Comparison of ENCODE assay signal across 1 cellular context in the genomic region with DNA sequence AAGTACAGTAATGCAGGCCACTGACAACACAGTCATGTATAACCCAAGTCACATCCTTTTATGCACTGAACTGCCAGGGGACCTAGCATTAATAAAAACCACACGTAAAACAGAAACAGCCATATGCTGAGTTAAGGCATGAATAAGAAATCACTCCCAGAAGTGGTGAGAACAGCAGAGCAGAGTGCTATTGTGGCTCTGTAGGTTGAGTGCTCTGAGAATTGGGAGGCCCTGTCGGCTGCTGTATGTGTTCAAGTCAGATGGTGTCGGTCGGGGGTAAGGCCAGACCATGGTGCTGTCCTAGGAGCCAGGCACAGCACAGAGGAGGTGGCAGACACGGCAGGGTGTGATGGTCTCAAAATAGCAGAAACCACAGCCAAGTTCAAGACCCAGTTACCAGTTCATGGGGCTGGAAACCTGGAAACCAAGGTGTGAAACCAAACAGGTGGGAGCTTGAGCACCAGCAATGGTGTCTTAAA.
TF ChIP-seq lines count a peak whose summit lies in the region.

No MANE protein-coding gene starts in this region.

TF ChIP-seq in GM12878, 131 proteins besides CTCF, POLR2A, EP300 and RAD21 (continued from another document):
- TF ChIP-seq IRF4 (IDR thresholded peaks at IDR 0.05; ENCODE audit: low read depth, low read length) (peak; percentile 69; the same call in 1 of the 2 replicates), JUNB (IDR thresholded peaks at IDR 0.05) (peak; percentile 60), YBX1 (IDR thresholded peaks at IDR 0.05) (no peak), IKZF1 (conservative IDR thresholded peaks at IDR 0.05) (peak; percentile 86), POU2F2 (IDR thresholded peaks at IDR 0.05; ENCODE audit: borderline replicate concordance, low read depth, low read length) (peak; percentile 50; the same call in 1 of the 3 replicates), FOXK2 (IDR thresholded peaks at IDR 0.05) (no peak), KLF5 (IDR thresholded peaks at IDR 0.05; ENCODE audit: partially characterized antibody) (no peak), GATAD2B (conservative IDR thresholded peaks at IDR 0.05; ENCODE audit: low read depth) (peak; percentile 66; the same call in 1 of the 2 replicates), EGR1 (IDR thresholded peaks at IDR 0.05; ENCODE audit: borderline replicate concordance in 1 of 2, low read depth in 2 of 2, low read length in 2 of 2) (no peak), ZNF622 (IDR thresholded peaks at IDR 0.05) (no peak), ZBED1 (IDR thresholded peaks at IDR 0.05; ENCODE audit: borderline replicate concordance) (no peak), BMI1 (IDR thresholded peaks at IDR 0.05; ENCODE audit: borderline replicate concordance) (no peak), ZNF217 (IDR thresholded peaks at IDR 0.05) (no peak)
- TF ChIP-seq, protein P1, sequence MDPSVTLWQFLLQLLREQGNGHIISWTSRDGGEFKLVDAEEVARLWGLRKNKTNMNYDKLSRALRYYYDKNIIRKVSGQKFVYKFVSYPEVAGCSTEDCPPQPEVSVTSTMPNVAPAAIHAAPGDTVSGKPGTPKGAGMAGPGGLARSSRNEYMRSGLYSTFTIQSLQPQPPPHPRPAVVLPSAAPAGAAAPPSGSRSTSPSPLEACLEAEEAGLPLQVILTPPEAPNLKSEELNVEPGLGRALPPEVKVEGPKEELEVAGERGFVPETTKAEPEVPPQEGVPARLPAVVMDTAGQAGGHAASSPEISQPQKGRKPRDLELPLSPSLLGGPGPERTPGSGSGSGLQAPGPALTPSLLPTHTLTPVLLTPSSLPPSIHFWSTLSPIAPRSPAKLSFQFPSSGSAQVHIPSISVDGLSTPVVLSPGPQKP (IDR thresholded peaks at IDR 0.05; ENCODE audit: low read depth, low read length): no peak
TF ChIP-seq in GM12878: peak in this region for 31.
